Comparison of ENCODE assay signal across 29 cellular contexts in the genomic region with DNA sequence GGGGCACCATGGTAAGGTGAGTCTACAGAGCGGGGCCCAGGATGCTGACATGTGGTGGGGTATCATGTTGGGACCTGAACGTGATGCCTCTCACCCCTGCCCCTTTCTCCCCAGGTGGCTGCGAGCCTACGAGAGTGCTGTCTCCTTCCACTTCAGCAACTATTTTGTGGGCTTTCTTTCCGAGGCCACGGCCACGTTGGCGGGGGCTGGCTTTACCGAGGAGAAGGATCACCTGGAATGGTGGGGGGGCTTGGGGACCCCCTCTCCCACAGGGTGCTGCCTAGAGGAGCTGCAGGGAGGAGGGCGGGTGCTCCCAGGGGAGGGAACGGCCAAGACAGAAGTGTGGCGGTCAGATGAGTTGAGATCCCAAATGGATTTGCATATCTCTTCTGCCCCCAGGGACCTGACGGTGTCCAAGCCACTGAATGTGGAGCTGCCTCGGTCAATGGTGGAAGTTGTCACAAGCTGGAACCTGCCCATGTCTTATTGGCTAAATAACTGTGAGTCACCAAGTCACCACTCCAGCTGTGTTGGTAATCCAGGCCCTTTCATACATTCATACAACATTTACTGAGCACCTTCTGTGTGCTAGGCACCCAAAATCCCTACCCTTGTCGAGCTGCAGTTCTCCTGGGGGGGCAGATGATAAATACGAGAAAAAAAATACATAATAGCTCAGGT. TPM values are rescaled to one million over a fixed set of nuclear protein-coding genes. Genes with fewer than 3 reads are reported as not detected.
DNase-seq lines count a peak whose midpoint lies in the region; ATAC-seq, FAIRE-seq and TF ChIP-seq lines count a peak whose summit lies in the region.
"Had no signal": no experiment of that assay in that cellular context is flagged by ENCODE, and none has a peak within 500 bp of the region (broad histone marks: within the 10 kb centered on the region; RNA-seq: fewer than 3 reads in every experiment).

No MANE protein-coding gene starts in this region.

- H3K27ac ChIP-seq in RWPE1: peak overlapping the region; percentile 65
- H3K27ac ChIP-seq in smooth muscle cell (ENCODE audit: low read depth): peak overlapping the region; percentile 46
- H3K27ac ChIP-seq: A549; BLaER1 treated with 17β-estradiol and CSF1 and Interleukin-3, amounts not matched to agents 10 nM and 100 nM; GM23248 had no signal

- H3K4me3 ChIP-seq in epithelial cell of esophagus (ENCODE audit: low read length) (no peak overlapping the region), smooth muscle cell (no peak overlapping the region)
- H3K4me3 ChIP-seq: A549; BLaER1 treated with 17β-estradiol and CSF1 and Interleukin-3, amounts not matched to agents 10 nM and 100 nM; GM23248; K562 had no signal

- TF ChIP-seq CTCF in RWPE1 (conservative IDR thresholded peaks at IDR 0.05; ENCODE audit: low read depth) (no peak), epithelial cell of esophagus (IDR thresholded peaks at IDR 0.05; ENCODE audit: insufficient read depth, low read depth, low read length, missing control alignments) (no peak), smooth muscle cell (IDR thresholded peaks at IDR 0.05; ENCODE audit: borderline replicate concordance, insufficient read depth, poor library complexity, severe bottlenecking) (no peak)

- H3K9ac ChIP-seq in smooth muscle cell (ENCODE audit: low read depth): no peak overlapping the region
- H3K9ac ChIP-seq: BLaER1 treated with 17β-estradiol and CSF1 and Interleukin-3, amounts not matched to agents 10 nM and 100 nM; GM23248 had no signal

- no peak for ATAC-seq in left lobe of liver
- ATAC-seq: A549 had no signal

- H3K9me3 ChIP-seq in smooth muscle cell (replicated peaks; ENCODE audit: low read depth): no peaks in the 10 kb centered on the region
- H3K9me3 ChIP-seq: A549; BLaER1 treated with 17β-estradiol and CSF1 and Interleukin-3, amounts not matched to agents 10 nM and 100 nM had no signal

- WGBS in smooth muscle cell (ENCODE audit: low lambda C conversion rate): 85% methylated on average over 16 of the region's 16 CpGs

- no peaks in the 10 kb centered on the region for H3K36me3 ChIP-seq in smooth muscle cell (ENCODE audit: low read depth)
- H3K36me3 ChIP-seq: BLaER1 treated with 17β-estradiol and CSF1 and Interleukin-3, amounts not matched to agents 10 nM and 100 nM had no signal

- H3K79me2 ChIP-seq in smooth muscle cell (ENCODE audit: low read depth): no peaks in the 10 kb centered on the region

- POLR2A ChIA-PET in RWPE1 (lab: Yijun Ruan, JAX; ENCODE audit: low non-redundant PET): no interaction called here

- no peak overlapping the region for H2AFZ ChIP-seq in smooth muscle cell (ENCODE audit: low read depth)
- H2AFZ ChIP-seq: GM23248 had no signal

- no peaks in the 10 kb centered on the region for H3K4me1 ChIP-seq in smooth muscle cell (ENCODE audit: low read depth)

- H3K27me3 ChIP-seq in smooth muscle cell (ENCODE audit: low read depth): no peaks in the 10 kb centered on the region

- CTCF ChIA-PET in RWPE1 (lab: Yijun Ruan, JAX): interaction anchor here (0.6 kb wide), 1 partner anchor 40 kb away, joined by 3 read pairs; no protein-coding TSS in a partner anchor

- H3F3A ChIP-seq in smooth muscle cell (ENCODE audit: low read depth): no peaks in the 10 kb centered on the region

- no peaks in the 10 kb centered on the region for H4K20me1 ChIP-seq in smooth muscle cell (ENCODE audit: low read depth)

- DNase-seq in GM19239 (ENCODE audit: insufficient read length, low spot score): no peak
- DNase-seq in RWPE1 (ENCODE audit: low spot score): no peak
- peak; percentile 71 for DNase-seq in epithelial cell of esophagus (ENCODE audit: low read depth)
- DNase-seq in smooth muscle cell (lab: John Stamatoyannopoulos, UW; ENCODE audit: unreplicated experiment): no peak
- DNase-seq in left lobe of liver (ENCODE audit: low spot score): no peak
- DNase-seq in activated naive CD4-positive, alpha-beta T cell (lab: John Stamatoyannopoulos, UW): no peak
- DNase-seq in NCI-H2081 (lab: John Stamatoyannopoulos, UW): no peak
- DNase-seq: AML-193; CD4-positive, alpha-beta T cell; DMS53; GDM1; GM23248; H9; Kasumi-1; MV-4-11; NCI-H1105; NCI-H1436 treated with DMSO at 0.1 percent for 48 hours; NCI-H1930; NCI-H446; NCI-H524 treated with DMSO at 0.1 percent for 48 hours; RPMI8226; SHP77 treated with DMSO at 0.1 percent for 48 hours had no signal

- H3K4me2 ChIP-seq in smooth muscle cell: no peak overlapping the region
- H3K4me2 ChIP-seq: A549; BLaER1 treated with 17β-estradiol and CSF1 and Interleukin-3, amounts not matched to agents 10 nM and 100 nM had no signal

- peak; percentile 54 for FAIRE-seq in GM19239 (lab: Jason Lieb, UNC)
- FAIRE-seq: A549, D721Med, GM12891, HepG2 had no signal

RNA-seq across cellular contexts. Expression of a gene that starts 5.5 kb away (rescaled TPM):
- total RNA-seq in smooth muscle cell (25.1 and 25.5 TPM in 2 replicates), left lobe of liver (1.9 TPM)
- 14.8 and 23.2 TPM in 2 replicates for polyA plus RNA-seq in smooth muscle cell

RNA-seq across cellular contexts. Expression of a gene that starts 7.3 kb away (rescaled TPM):
- total RNA-seq in smooth muscle cell: 49.1 and 63.0 TPM in 2 replicates
- polyA plus RNA-seq in smooth muscle cell: 85.5 and 99.8 TPM in 2 replicates
- total RNA-seq in left lobe of liver: 267 TPM

RNA-seq across cellular contexts. Expression of a gene that starts 25.2 kb away (rescaled TPM):
- total RNA-seq in smooth muscle cell (3.8 and 4.5 TPM in 2 replicates), left lobe of liver (6.5 TPM)
- 9.7 and 9.8 TPM in 2 replicates for polyA plus RNA-seq in smooth muscle cell

RNA-seq across cellular contexts. Expression of a gene that starts 38.3 kb away (rescaled TPM):
- total RNA-seq in smooth muscle cell (60.6 and 78.9 TPM in 2 replicates), left lobe of liver (15.6 TPM)
- polyA plus RNA-seq in smooth muscle cell: 80.8 and 82.4 TPM in 2 replicates

RNA-seq across cellular contexts. Expression of a gene that starts 44.2 kb away (rescaled TPM):
- 69.4 and 79.0 TPM in 2 replicates for total RNA-seq in smooth muscle cell
- 68.7 and 88.7 TPM in 2 replicates for polyA plus RNA-seq in smooth muscle cell
- 0.30 TPM for total RNA-seq in left lobe of liver
- total RNA-seq: HT1080 had no signal
